In the genomic region with DNA sequence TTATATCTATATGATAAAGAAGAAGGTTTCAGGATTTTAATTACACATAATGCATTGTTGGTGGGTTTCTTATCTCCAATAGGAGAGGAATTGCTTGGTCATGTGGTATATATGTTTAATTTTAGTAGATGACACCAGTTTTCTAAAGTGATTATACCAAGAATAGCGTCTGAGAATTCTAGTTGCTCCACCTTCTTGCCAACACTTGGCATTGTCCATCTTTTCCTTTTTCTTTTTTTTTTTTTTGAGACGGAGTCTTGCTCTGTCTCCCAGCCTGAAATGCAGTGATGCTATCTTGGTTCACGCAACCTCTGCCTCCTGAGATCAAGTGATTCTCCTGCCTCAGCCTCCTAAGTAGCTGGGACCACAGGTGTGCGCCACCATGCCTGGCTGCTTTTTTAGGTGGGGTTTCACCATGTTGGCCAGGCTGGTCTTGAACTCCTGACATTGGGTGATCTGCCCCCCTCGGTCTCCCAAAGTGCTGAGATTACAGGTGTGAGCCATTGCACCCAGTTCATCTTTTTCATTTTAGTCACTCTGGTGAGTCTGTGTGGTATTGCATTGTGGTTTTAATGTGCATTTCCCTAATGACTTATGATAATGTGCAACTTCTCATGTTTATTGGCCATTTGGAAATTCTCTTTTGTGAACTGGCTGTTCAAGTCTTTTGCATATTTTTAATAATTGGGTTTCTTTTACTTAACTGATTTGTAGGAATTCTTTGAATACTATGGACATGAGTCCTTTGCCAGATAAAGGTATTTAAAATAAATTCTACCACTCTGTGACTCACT, we compare ENCODE assay signal across 24 cellular contexts. TPM values are rescaled to one million over a fixed set of nuclear protein-coding genes. Genes with fewer than 3 reads are reported as not detected.
A peak's percentile ranks its signal among the peaks of the same experiment; 100 is the strongest.
DNase-seq lines count a peak whose midpoint lies in the region; TF ChIP-seq lines count a peak whose summit lies in the region.
"Had no signal": no experiment of that assay in that cellular context is flagged by ENCODE, and none has a peak within 500 bp of the region (broad histone marks: within the 10 kb centered on the region; RNA-seq: fewer than 3 reads in every experiment).

No MANE protein-coding gene starts in this region.

- H3K79me2 ChIP-seq in Karpas-422 (ENCODE audit: low read length) = no peaks in the 10 kb centered on the region

- no peak overlapping the region for H3K27ac ChIP-seq in Karpas-422 (ENCODE audit: low read length)
- H3K27ac ChIP-seq: colonic mucosa, left lung, pancreas, sigmoid colon, testis had no signal

- DNase-seq in EH (ENCODE audit: low read depth) (peak; percentile 76), Karpas-422 (peak; percentile 39), astrocyte of the spinal cord (ENCODE audit: low read depth, low spot score) (peak; percentile 36), kidney tubule cell (ENCODE audit: low spot score) (peak; percentile 81), dermis blood vessel endothelial cell (no peak), nucleus accumbens (lab: John Stamatoyannopoulos, UW) (no peak)
- no peak for DNase-seq in central memory CD4-positive, alpha-beta T cell
- DNase-seq: activated CD4-positive, alpha-beta T cell treated with anti-CD3 and anti-CD28 coated beads for 48 hours; AML-193; colonic mucosa; head of caudate nucleus; left lung; NCI-H2171; NCI-H748 treated with DMSO at 0.1 percent for 48 hours; pancreas; SIG-M5; sigmoid colon; T-cell; testis had no signal

- no peaks in the 10 kb centered on the region for H3K4me1 ChIP-seq in Karpas-422 (ENCODE audit: low read length)
- H3K4me1 ChIP-seq: colonic mucosa, HAP-1, left lung, pancreas, sigmoid colon, testis had no signal

- no peak overlapping the region for H3K9ac ChIP-seq in Karpas-422 (ENCODE audit: low read length)

- H2AFZ ChIP-seq in Karpas-422 (ENCODE audit: low read length) = no peak overlapping the region

- H3K27me3 ChIP-seq in Karpas-422 (ENCODE audit: low read length) = no peaks in the 10 kb centered on the region
- H3K27me3 ChIP-seq: colonic mucosa, left lung, pancreas, sigmoid colon, testis had no signal

- H3K4me3 ChIP-seq in Karpas-422 (ENCODE audit: low read length) (no peak overlapping the region), astrocyte of the spinal cord (ENCODE audit: low read depth, low read length) (no peak overlapping the region)
- H3K4me3 ChIP-seq: colonic mucosa, GM12878, HAP-1, left lung, pancreas, sigmoid colon, testis had no signal

- no peak overlapping the region for H3K4me2 ChIP-seq in Karpas-422 (ENCODE audit: low read depth, low read length, poor library complexity, severe bottlenecking)

- no peaks in the 10 kb centered on the region for H3K9me2 ChIP-seq in Karpas-422 (replicated peaks; ENCODE audit: insufficient read depth, low read length)

- no peaks in the 10 kb centered on the region for H3K36me3 ChIP-seq in Karpas-422 (ENCODE audit: insufficient read depth, low read length)
- H3K36me3 ChIP-seq: colonic mucosa, HAP-1, left lung, pancreas, sigmoid colon had no signal

- in situ Hi-C loops in astrocyte of the spinal cord (cut with HindIII; ENCODE audit: low sequenced_read_pairs) = no loop called here

- no peaks in the 10 kb centered on the region for H3K9me3 ChIP-seq in Karpas-422 (ENCODE audit: low read length)
- H3K9me3 ChIP-seq: colonic mucosa, HAP-1, left lung, pancreas, sigmoid colon, testis had no signal

- no peaks in the 10 kb centered on the region for H4K20me1 ChIP-seq in Karpas-422 (ENCODE audit: insufficient read depth, low read depth, low read length)

- no peak for TF ChIP-seq CTCF in astrocyte of the spinal cord (IDR thresholded peaks at IDR 0.05; ENCODE audit: low read depth, low read length)

RNA-seq across cellular contexts. Expression of a gene that starts 37.3 kb away (rescaled TPM):
- total RNA-seq in Karpas-422 (2014; rRNA removed; shearing (Covaris generic); ENCODE audit: low replicate concordance) = 38.3 and 43.7 TPM in 2 replicates
- total RNA-seq in dermis blood vessel endothelial cell = 23.5 and 34.2 TPM in 2 replicates

RNA-seq across cellular contexts. Expression of a gene that starts 48.9 kb away (rescaled TPM):
- total RNA-seq in Karpas-422 (2014; rRNA removed; shearing (Covaris generic); ENCODE audit: low replicate concordance) = not detected in 2 replicates
- total RNA-seq in dermis blood vessel endothelial cell = 0.05 and 0.85 TPM in 2 replicates
- total RNA-seq: activated T-helper 1 cell treated with anti-CD3 and anti-CD28 coated beads, Interleukin-12 subunit alpha, Interleukin-12 subunit beta, Interleukin-2, Interleukin-4 antibody, amounts not matched to agents 30 ng/mL and 10 ng/mL and 1 ng/mL, durations not matched to agents 14 hours and 24 hours and 36 hours; GM12878; mesothelial cell of epicardium; natural killer cell treated with Interleukin-12 subunit alpha and Interleukin-12 subunit beta and Interleukin-15 and Interleukin-18, amount 100 ng/mL, for 72 hours had no signal

RNA-seq across cellular contexts. Expression of a gene that starts 50.5 kb away (rescaled TPM):
- not detected in 2 replicates for total RNA-seq in Karpas-422 (2014; rRNA removed; shearing (Covaris generic); ENCODE audit: low replicate concordance)
- total RNA-seq in dermis blood vessel endothelial cell = 14.5 and 17.9 TPM in 2 replicates
- total RNA-seq: natural killer cell treated with Interleukin-12 subunit alpha and Interleukin-12 subunit beta and Interleukin-15 and Interleukin-18, amount 100 ng/mL, for 72 hours had no signal

RNA-seq across cellular contexts. Expression of a gene that starts 56.0 kb away (rescaled TPM):
- total RNA-seq in Karpas-422 (2014; rRNA removed; shearing (Covaris generic); ENCODE audit: low replicate concordance) = 29.1 and 35.9 TPM in 2 replicates
- 13.9 and 17.2 TPM in 2 replicates for total RNA-seq in dermis blood vessel endothelial cell

Comparison
In these comparisons a context has a peak if more than half of its experiments do, and no peak if none do; other contexts are left out.
1. DNase-seq: peak in EH (single experiment), Karpas-422 (single experiment), astrocyte of the spinal cord (single experiment) and kidney tubule cell (single experiment); none in dermis blood vessel endothelial cell (single experiment), nucleus accumbens (0 of 56) and central memory CD4-positive, alpha-beta T cell (single experiment).
2. RNA of a gene that starts 50.5 kb away (total RNA-seq): 14.5 to 17.9 TPM in dermis blood vessel endothelial cell; not detected in Karpas-422; every median in the first group is over 10 times any median in the second.